10 cellular contexts compared by ENCODE assay signal in the genomic region with DNA sequence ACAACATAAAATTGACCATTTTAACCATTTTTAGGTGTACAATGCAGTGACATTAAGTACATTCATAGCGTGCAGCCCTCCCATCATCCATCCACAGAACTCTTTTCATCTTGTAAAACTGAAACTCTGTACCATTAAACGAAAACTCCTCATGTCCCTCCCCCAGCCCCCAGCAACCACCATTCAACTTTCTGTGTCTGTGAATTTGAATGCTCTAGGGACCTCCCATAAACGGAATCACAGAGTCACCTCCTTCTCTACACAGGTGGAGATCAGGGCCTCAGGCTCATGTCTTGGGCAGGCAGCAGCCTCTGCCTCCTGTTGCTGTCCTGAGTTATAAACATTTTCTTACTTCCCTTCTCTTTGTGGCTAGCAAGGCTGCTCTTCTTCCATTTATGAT. TPM values are rescaled to one million over a fixed set of nuclear protein-coding genes. Genes with fewer than 3 reads are reported as not detected.
A peak's percentile ranks its signal among the peaks of the same experiment; 100 is the strongest.
DNase-seq lines count a peak whose midpoint lies in the region; ATAC-seq and TF ChIP-seq lines count a peak whose summit lies in the region.
"Had no signal": no experiment of that assay in that cellular context is flagged by ENCODE, and none has a peak within 500 bp of the region (broad histone marks: within the 10 kb centered on the region; RNA-seq: fewer than 3 reads in every experiment).

No MANE protein-coding gene starts in this region.

- no peak for TF ChIP-seq POLR2A in esophagus muscularis mucosa (IDR thresholded peaks at IDR 0.05; ENCODE audit: low read depth)

- H3K27ac Mint-ChIP-seq in natural killer cell = no peak overlapping the region

- H3K4me1 Mint-ChIP-seq in activated T-cell treated with anti-CD3 and anti-CD28 coated beads, Interleukin-2, amount 50 U/mL, for 4 hours (ENCODE audit: low read depth) = no peaks in the 10 kb centered on the region
- no peaks in the 10 kb centered on the region for H3K4me1 Mint-ChIP-seq in natural killer cell

- no peaks in the 10 kb centered on the region for H3K36me3 Mint-ChIP-seq in activated T-cell treated with anti-CD3 and anti-CD28 coated beads, Interleukin-2, amount 50 U/mL, for 4 hours (ENCODE audit: insufficient read depth)
- H3K36me3 Mint-ChIP-seq in natural killer cell = no peaks in the 10 kb centered on the region

- no peak for DNase-seq in activated T-cell treated with anti-CD3 and anti-CD28 coated beads, Interleukin-2, amount 50 U/mL, for 4 hours
- no peak for DNase-seq in activated T-cell treated with anti-CD3 and anti-CD28 coated beads for 4 hours
- no peak for DNase-seq in neuronal stem cell (ENCODE audit: low spot score)
- DNase-seq in esophagus muscularis mucosa (ENCODE audit: extremely low spot score) = no peak
- no peak for DNase-seq in natural killer cell
- DNase-seq in trophoblast cell = no peak
- DNase-seq: NCI-H2171, nucleus accumbens had no signal

- no peaks in the 10 kb centered on the region for H3K79me2 ChIP-seq in trophoblast cell (ENCODE audit: control insufficient read depth, insufficient read depth, low read length, poor library complexity)

- H3K27me3 ChIP-seq in neuronal stem cell (ENCODE audit: control insufficient read depth in 3 of 3, insufficient read depth in 3 of 3, low read depth in 1 of 3, low read length in 3 of 3) = no peaks in the 10 kb centered on the region
- H3K27me3 ChIP-seq in esophagus muscularis mucosa = no peaks in the 10 kb centered on the region
- no peaks in the 10 kb centered on the region for H3K27me3 ChIP-seq in trophoblast cell (ENCODE audit: insufficient read depth, low read length)

- H2BK5ac ChIP-seq in neuronal stem cell (ENCODE audit: low read length) = no peak overlapping the region
- H2BK5ac ChIP-seq in trophoblast cell (ENCODE audit: low read depth, low read length, poor library complexity) = no peak overlapping the region

- H2AK5ac ChIP-seq in neuronal stem cell (ENCODE audit: low read depth, low read length) = no peak overlapping the region
- H2AK5ac ChIP-seq in trophoblast cell (ENCODE audit: low read length) = no peak overlapping the region

- H4K8ac ChIP-seq in neuronal stem cell (ENCODE audit: low read depth, low read length) = no peak overlapping the region
- H4K8ac ChIP-seq in trophoblast cell (ENCODE audit: low read depth, low read length) = no peak overlapping the region

- H3K4me3 ChIP-seq in neuronal stem cell (ENCODE audit: low read length in 2 of 2) (no peak overlapping the region), esophagus muscularis mucosa (no peak overlapping the region), trophoblast cell (ENCODE audit: low read depth, low read length) (no peak overlapping the region)

- H3K4ac ChIP-seq in neuronal stem cell (ENCODE audit: low read length) = no peak overlapping the region
- H3K4ac ChIP-seq in trophoblast cell (ENCODE audit: low read depth, low read length) = no peak overlapping the region

- H3K18ac ChIP-seq in neuronal stem cell (ENCODE audit: low read length) (no peak overlapping the region), trophoblast cell (ENCODE audit: low read length) (no peak overlapping the region)

- no peaks in the 10 kb centered on the region for H3K79me1 ChIP-seq in neuronal stem cell (ENCODE audit: low read depth, low read length)
- no peaks in the 10 kb centered on the region for H3K79me1 ChIP-seq in trophoblast cell (ENCODE audit: low read length)

- no CpG with 5 or more reads among the region's 3 CpGs for WGBS in neuronal stem cell (ENCODE audit: extremely low coverage in 2 of 2, insufficient read length in 2 of 2, insufficient replicate concordance in 1 of 2), 2 donors
- WGBS in esophagus muscularis mucosa = 69% methylated on average over 3 of the region's 3 CpGs
- no CpG with 5 or more reads among the region's 3 CpGs for WGBS in trophoblast cell (ENCODE audit: extremely low coverage, insufficient coverage, insufficient read length)

- no peak overlapping the region for H2BK15ac ChIP-seq in neuronal stem cell (ENCODE audit: low read length)

- H3K23ac ChIP-seq in neuronal stem cell (ENCODE audit: low read depth, low read length, poor library complexity) = no peak overlapping the region
- H3K23ac ChIP-seq in trophoblast cell (ENCODE audit: low read length) = no peak overlapping the region

- H3K9me3 Mint-ChIP-seq in activated T-cell treated with anti-CD3 and anti-CD28 coated beads, Interleukin-2, amount 50 U/mL, for 4 hours = no peaks in the 10 kb centered on the region
- no peaks in the 10 kb centered on the region for H3K9me3 Mint-ChIP-seq in natural killer cell

- TF ChIP-seq EP300 in esophagus muscularis mucosa (IDR thresholded peaks at IDR 0.05) = no peak

- TF ChIP-seq CTCF in esophagus muscularis mucosa (IDR thresholded peaks at IDR 0.05) (no peak), natural killer cell (IDR thresholded peaks at IDR 0.05) (no peak)

- no peaks in the 10 kb centered on the region for H3K9me3 ChIP-seq in neuronal stem cell (replicated peaks in 1 of 2; ENCODE audit: control insufficient read depth in 2 of 2, insufficient read depth in 1 of 2, low read depth in 1 of 2, low read length in 2 of 2)
- H3K9me3 ChIP-seq in esophagus muscularis mucosa = no peaks in the 10 kb centered on the region
- H3K9me3 ChIP-seq in trophoblast cell (ENCODE audit: insufficient read depth, low read depth, low read length) = no peaks in the 10 kb centered on the region

- H4K12ac ChIP-seq in trophoblast cell (ENCODE audit: low read depth, low read length) = no peak overlapping the region

- H3K14ac ChIP-seq in neuronal stem cell (ENCODE audit: low read length) (no peak overlapping the region), trophoblast cell (ENCODE audit: low read length) (no peak overlapping the region)

- H2BK12ac ChIP-seq in neuronal stem cell (ENCODE audit: low read length) = no peak overlapping the region
- H2BK12ac ChIP-seq in trophoblast cell (ENCODE audit: low read length) = no peak overlapping the region

- H3K4me2 ChIP-seq in neuronal stem cell (ENCODE audit: insufficient read depth, low read length, poor library complexity, severe bottlenecking) = no peak overlapping the region
- H3K4me2 ChIP-seq in trophoblast cell (ENCODE audit: low read length) = no peak overlapping the region

- H4K91ac ChIP-seq in neuronal stem cell (ENCODE audit: low read depth, low read length, poor library complexity) (no peak overlapping the region), trophoblast cell (ENCODE audit: low read depth, low read length) (no peak overlapping the region)

- H3K4me1 ChIP-seq in neuronal stem cell (ENCODE audit: control insufficient read depth in 2 of 2, insufficient read depth in 1 of 2, low read depth in 1 of 2, low read length in 2 of 2) = peaks cover 3 to 18% of the 10 kb centered on the region in 2 donors
- H3K4me1 ChIP-seq in esophagus muscularis mucosa = peaks cover 0 to 7% (median 3%) of the 10 kb centered on the region in 4 donors
- no peaks in the 10 kb centered on the region for H3K4me1 ChIP-seq in trophoblast cell (ENCODE audit: control insufficient read depth in 1 of 2, insufficient read depth in 2 of 2, low read length in 2 of 2)

- no peak overlapping the region for H3K9ac ChIP-seq in neuronal stem cell (ENCODE audit: low read depth, low read length, poor library complexity)
- H3K9ac ChIP-seq in trophoblast cell (ENCODE audit: low read length) = no peak overlapping the region

- H2BK120ac ChIP-seq in neuronal stem cell (ENCODE audit: low read depth, low read length) (no peak overlapping the region), trophoblast cell (ENCODE audit: insufficient read depth, low read length, poor library complexity) (no peak overlapping the region)

- H3K4me3 Mint-ChIP-seq in activated T-cell treated with anti-CD3 and anti-CD28 coated beads, Interleukin-2, amount 50 U/mL, for 4 hours = no peak overlapping the region
- H3K4me3 Mint-ChIP-seq in natural killer cell = no peak overlapping the region

- ATAC-seq in activated T-cell treated with anti-CD3 and anti-CD28 coated beads, Interleukin-2, amount 50 U/mL, for 4 hours = peak; percentile 58 to 61
- ATAC-seq in GM21619 (IDR thresholded peaks at IDR 0.05; ENCODE audit: unreplicated experiment) (peak; percentile 94), HG03432 (IDR thresholded peaks at IDR 0.05; ENCODE audit: unreplicated experiment) (peak; percentile 87), natural killer cell (no peak)

- no peaks in the 10 kb centered on the region for H3K27me3 Mint-ChIP-seq in activated T-cell treated with anti-CD3 and anti-CD28 coated beads, Interleukin-2, amount 50 U/mL, for 4 hours (ENCODE audit: low read depth)
- H3K27me3 Mint-ChIP-seq in natural killer cell (ENCODE audit: low read depth in 2 of 2) = no peaks in the 10 kb centered on the region

- H3K27ac ChIP-seq in neuronal stem cell (replicated peaks; ENCODE audit: low read length) (no peak overlapping the region), esophagus muscularis mucosa (replicated peaks in 1 of 4) (no peak overlapping the region), trophoblast cell (ENCODE audit: low read depth, low read length) (no peak overlapping the region)

- intact Hi-C loops in esophagus muscularis mucosa (cut with DNase I) (no loop called here), natural killer cell (cut with micrococcal nuclease) (no loop called here)

- H2AFZ ChIP-seq in neuronal stem cell (ENCODE audit: low read length) (peak overlapping the region; percentile 73), trophoblast cell (ENCODE audit: insufficient read depth, low read length, poor library complexity) (no peak overlapping the region)

- H3K36me3 ChIP-seq in neuronal stem cell (replicated peaks in 1 of 2; ENCODE audit: control insufficient read depth in 2 of 2, insufficient read depth in 2 of 2, low read length in 2 of 2) = no peaks in the 10 kb centered on the region
- H3K36me3 ChIP-seq in esophagus muscularis mucosa = no peaks in the 10 kb centered on the region
- no peaks in the 10 kb centered on the region for H3K36me3 ChIP-seq in trophoblast cell (ENCODE audit: control insufficient read depth in 1 of 2, insufficient read depth in 2 of 2, low read length in 2 of 2)

RNA-seq across cellular contexts. Expression of a gene that starts 7.3 kb away (rescaled TPM):
- 10 to 100 TPM; 17.4 to 30.2 (median 26.7) TPM for total RNA-seq in activated T-cell treated with anti-CD3 and anti-CD28 coated beads, Interleukin-2, amount 50 U/mL, for 4 hours
- polyA plus RNA-seq in neuronal stem cell (2013, experiment 1 of 2) = 15.7 TPM
- 15.8 TPM for polyA plus RNA-seq in neuronal stem cell (2013, experiment 2 of 2)
- total RNA-seq in esophagus muscularis mucosa = 1 to 10 TPM in 3 of 4 donors, under 1 TPM in 1; 0.42 to 4.0 (median 2.4) TPM
- total RNA-seq in natural killer cell = 1 to 10 TPM; 2.6 to 6.7 (median 2.9) TPM
- 402 and 418 TPM in 2 replicates for polyA plus RNA-seq in trophoblast cell (2013)

Comparison
In these comparisons a context has a peak if more than half of its experiments do, and no peak if none do; other contexts are left out.
1. ATAC-seq: peak in activated T-cell treated with anti-CD3 and anti-CD28 coated beads, Interleukin-2, amount 50 U/mL, for 4 hours (2 of 2), GM21619 (single experiment) and HG03432 (single experiment); none in natural killer cell (0 of 3).